Comparison of ENCODE assay signal across 10 cellular contexts in the genomic region with DNA sequence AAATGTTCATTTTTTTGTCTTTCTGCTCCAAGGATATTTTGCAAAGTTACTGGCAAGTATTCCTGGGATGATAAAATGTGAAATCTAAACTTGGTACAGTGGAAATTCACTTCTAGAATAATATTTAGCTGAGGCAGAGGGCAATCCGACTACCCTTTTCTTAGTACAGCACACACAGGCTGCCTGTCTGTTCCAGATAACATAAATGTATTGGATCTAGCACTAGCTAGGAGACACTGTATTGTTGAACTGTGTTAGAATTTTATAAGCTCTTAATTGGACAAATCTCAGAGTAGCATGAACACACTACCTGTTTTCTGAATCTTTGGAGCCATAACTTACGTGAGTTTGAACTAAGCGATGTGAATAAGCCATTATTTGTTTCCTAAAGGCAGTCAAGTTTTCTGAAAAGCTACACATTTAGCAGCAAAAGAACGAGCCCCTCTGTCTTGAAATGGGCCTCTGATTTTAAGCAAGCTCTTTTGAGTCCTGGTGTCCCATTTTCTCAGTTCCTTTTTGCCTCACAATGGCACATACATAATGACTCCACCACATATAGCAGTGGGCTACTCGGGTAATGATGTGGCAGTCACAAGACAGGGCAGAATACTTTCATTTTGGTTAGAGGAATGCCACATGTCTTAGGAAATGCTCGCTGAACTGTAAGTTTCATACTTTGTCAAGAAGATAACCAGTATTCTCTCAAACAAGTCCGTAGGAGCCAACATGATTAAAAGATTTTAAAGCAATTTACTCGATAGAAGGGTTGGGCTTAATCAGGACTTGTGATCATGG.
DNase-seq lines count a peak whose midpoint lies in the region; ATAC-seq and TF ChIP-seq lines count a peak whose summit lies in the region.
"Had no signal": no experiment of that assay in that cellular context is flagged by ENCODE, and none has a peak within 500 bp of the region (broad histone marks: within the 10 kb centered on the region; RNA-seq: fewer than 3 reads in every experiment).

No MANE protein-coding gene starts in this region.

- 19% methylated on average over 8 of the region's 8 CpGs for WGBS in SK-N-SH (ENCODE audit: low lambda C conversion rate)

- POLR2A ChIA-PET in SK-N-SH (lab: Yijun Ruan, JAX), result interaction anchor here (0.7 kb wide), 1 partner anchor 15 kb away, joined by 3 read pairs; no protein-coding TSS in a partner anchor

- no peaks in the 10 kb centered on the region for H3K79me2 ChIP-seq in SK-N-SH (ENCODE audit: insufficient read depth)

- H3F3A ChIP-seq in SK-N-SH (replicated peaks; ENCODE audit: insufficient read depth), result no peaks in the 10 kb centered on the region

- no peaks in the 10 kb centered on the region for H3K27me3 Mint-ChIP-seq in endothelial cell (ENCODE audit: unreplicated experiment)

- H3K4me3 Mint-ChIP-seq in endothelial cell (ENCODE audit: unreplicated experiment), result no peak overlapping the region

- H3K27ac Mint-ChIP-seq in endothelial cell (ENCODE audit: unreplicated experiment), result no peak overlapping the region

- no peaks in the 10 kb centered on the region; the same call in 1 of the 2 replicates for H3K27me3 ChIP-seq in SK-N-SH (ENCODE audit: insufficient read depth)
- H3K27me3 ChIP-seq: pancreas had no signal

- no peak for TF ChIP-seq CTCF in SK-N-SH (IDR thresholded peaks at IDR 0.05)
- no peak for TF ChIP-seq CTCF in endothelial cell (IDR thresholded peaks at IDR 0.05; ENCODE audit: unreplicated experiment)

- no peak for TF ChIP-seq EP300 in SK-N-SH (IDR thresholded peaks at IDR 0.05; ENCODE audit: borderline replicate concordance in 1 of 2, low read depth in 1 of 2, low read length in 1 of 2)

- H2AFZ ChIP-seq in SK-N-SH (ENCODE audit: low read depth), result peak overlapping the region; percentile 75

- H3K9me2 ChIP-seq in SK-N-SH, result no peaks in the 10 kb centered on the region

- no peaks in the 10 kb centered on the region for H3K9me3 Mint-ChIP-seq in endothelial cell (ENCODE audit: unreplicated experiment)

- DNase-seq in SIG-M5 treated with dmso at 0.1 percent for 504 hours (lab: John Stamatoyannopoulos, UW; ENCODE audit: unreplicated experiment), result peak; percentile 1
- no peak for DNase-seq in SIG-M5 (lab: John Stamatoyannopoulos, UW)
- no peak for DNase-seq in SK-N-SH
- peak; percentile 56 for DNase-seq in germinal center (ENCODE audit: low spot score)
- no peak for DNase-seq in NK-92 (lab: John Stamatoyannopoulos, UW; ENCODE audit: unreplicated experiment)
- DNase-seq in endothelial cell (ENCODE audit: low spot score), result no peak

- H3K36me3 Mint-ChIP-seq in endothelial cell (ENCODE audit: low read depth, unreplicated experiment), result no peaks in the 10 kb centered on the region

- no peaks in the 10 kb centered on the region for H3K36me3 ChIP-seq in SK-N-SH (replicated peaks in 1 of 2; ENCODE audit: control insufficient read depth in 1 of 2, insufficient read depth in 2 of 2, low read length in 1 of 2)
- H3K36me3 ChIP-seq: pancreas had no signal

- no peak overlapping the region for H3K27ac ChIP-seq in SK-N-SH (ENCODE audit: low read depth in 2 of 2, low read length in 1 of 2)
- peak overlapping the region in 20 of 21 experiments; percentile 31 to 87 (median 78) for H3K27ac ChIP-seq in skin epidermis
- H3K27ac ChIP-seq: A549 had no signal

- TF ChIP-seq RAD21 in SK-N-SH (IDR thresholded peaks at IDR 0.05; ENCODE audit: low read length), result no peak

- no peaks in the 10 kb centered on the region for H4K20me1 ChIP-seq in SK-N-SH (ENCODE audit: insufficient read depth)

- CTCF ChIA-PET in SK-N-SH (lab: Yijun Ruan, JAX), result interaction anchor here (1.2 to 1.7 kb wide), 2 partner anchors 13 to 15 kb away, joined by 3 to 6 read pairs; no protein-coding TSS in a partner anchor

- no peaks in the 10 kb centered on the region for H3K4me1 ChIP-seq in SK-N-SH (ENCODE audit: control insufficient read depth in 1 of 2, insufficient read depth in 2 of 2, low read depth in 1 of 2, low read length in 1 of 2)
- H3K4me1 ChIP-seq: A549, pancreas had no signal

- H3K4me1 Mint-ChIP-seq in endothelial cell (ENCODE audit: unreplicated experiment), result no peaks in the 10 kb centered on the region

- peak; percentile 83 for ATAC-seq in HG02840 (IDR thresholded peaks at IDR 0.05; ENCODE audit: low FRiP score, unreplicated experiment)
- ATAC-seq: A549 had no signal

- H3K4me3 ChIP-seq in SK-N-SH (ENCODE audit: low read depth in 2 of 2, low read length in 1 of 2) (no peak overlapping the region), skin epidermis (peak overlapping the region in 5 of 7 experiments; percentile 6 to 24 (median 8))
- H3K4me3 ChIP-seq: A549, pancreas had no signal

- H3K9ac ChIP-seq in SK-N-SH, result no peak overlapping the region

- no peaks in the 10 kb centered on the region for H3K9me3 ChIP-seq in SK-N-SH
- H3K9me3 ChIP-seq: A549, pancreas had no signal

- peak overlapping the region; percentile 3; the same call in 1 of the 2 replicates for H3K4me2 ChIP-seq in SK-N-SH
- H3K4me2 ChIP-seq: A549 had no signal

TF ChIP-seq in SK-N-SH, 30 proteins besides CTCF, POLR2A, EP300 and RAD21:
- TF ChIP-seq, protein P1, sequence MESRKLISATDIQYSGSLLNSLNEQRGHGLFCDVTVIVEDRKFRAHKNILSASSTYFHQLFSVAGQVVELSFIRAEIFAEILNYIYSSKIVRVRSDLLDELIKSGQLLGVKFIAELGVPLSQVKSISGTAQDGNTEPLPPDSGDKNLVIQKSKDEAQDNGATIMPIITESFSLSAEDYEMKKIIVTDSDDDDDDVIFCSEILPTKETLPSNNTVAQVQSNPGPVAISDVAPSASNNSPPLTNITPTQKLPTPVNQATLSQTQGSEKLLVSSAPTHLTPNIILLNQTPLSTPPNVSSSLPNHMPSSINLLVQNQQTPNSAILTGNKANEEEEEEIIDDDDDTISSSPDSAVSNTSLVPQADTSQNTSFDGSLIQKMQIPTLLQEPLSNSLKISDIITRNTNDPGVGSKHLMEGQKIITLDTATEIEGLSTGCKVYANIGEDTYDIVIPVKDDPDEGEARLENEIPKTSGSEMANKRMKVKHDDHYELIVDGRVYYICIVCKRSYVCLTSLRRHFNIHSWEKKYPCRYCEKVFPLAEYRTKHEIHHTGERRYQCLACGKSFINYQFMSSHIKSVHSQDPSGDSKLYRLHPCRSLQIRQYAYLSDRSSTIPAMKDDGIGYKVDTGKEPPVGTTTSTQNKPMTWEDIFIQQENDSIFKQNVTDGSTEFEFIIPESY (IDR thresholded peaks at IDR 0.05; ENCODE audit: borderline replicate concordance, low read depth), result no peak
TF ChIP-seq in SK-N-SH: peak in this region for 0.

Comparison
In these comparisons a context has a peak if more than half of its experiments do, and no peak if none do; other contexts are left out.
1. DNase-seq: peak in SIG-M5 treated with dmso at 0.1 percent for 504 hours (single experiment) and germinal center (single experiment); none in SIG-M5 (single experiment), SK-N-SH (single experiment), NK-92 (single experiment) and endothelial cell (single experiment).
2. H3K27ac ChIP-seq: peak in skin epidermis (20 of 21); none in SK-N-SH (0 of 2).
3. H3K4me3 ChIP-seq: peak in skin epidermis (5 of 7); none in SK-N-SH (0 of 2).